Comparison of ENCODE assay signal across 28 cellular contexts in genomic region chr12:77953515-77953914, GRCh38.
"Had no signal": no experiment of that assay in that cellular context is flagged by ENCODE, and none has a peak within 500 bp of the region (broad histone marks: within the 10 kb centered on the region; RNA-seq: fewer than 3 reads in every experiment).

No MANE protein-coding gene starts in this region.

- H3K4me1 Mint-ChIP-seq: activated CD4-positive, alpha-beta T cell treated with anti-CD3 and anti-CD28 coated beads, Interleukin-2, amount 10 ng/mL, durations not matched to agents 7 days and 5 days; activated naive CD4-positive, alpha-beta T cell treated with anti-CD3 and anti-CD28 coated beads, Interleukin-2, amount 50 U/mL, for 24 hours; activated naive CD8-positive, alpha-beta T cell treated with anti-CD3 and anti-CD28 coated beads, Interleukin-2, amount 50 U/mL, for 24 hours; activated T-helper 17 cell treated with anti-CD3 and anti-CD28 coated beads, Interleukin-2, amount 50 U/mL, for 72 hours had no signal

- H3K36me3 Mint-ChIP-seq: activated naive CD4-positive, alpha-beta T cell treated with anti-CD3 and anti-CD28 coated beads, Interleukin-2, amount 50 U/mL, for 24 hours; natural killer cell treated with Interleukin-12 subunit alpha and Interleukin-12 subunit beta and Interleukin-15 and Interleukin-18, amount 100 ng/mL, for 72 hours had no signal

- H3K27me3 Mint-ChIP-seq: activated CD4-positive, alpha-beta T cell treated with anti-CD3 and anti-CD28 coated beads, Interleukin-2, amount 10 ng/mL, durations not matched to agents 7 days and 5 days; activated CD8-positive, alpha-beta T cell treated with anti-CD3 and anti-CD28 coated beads for 36 hours; activated naive CD4-positive, alpha-beta T cell treated with anti-CD3 and anti-CD28 coated beads, Interleukin-2, amount 50 U/mL, for 24 hours; activated naive CD8-positive, alpha-beta T cell treated with anti-CD3 and anti-CD28 coated beads, Interleukin-2, amount 50 U/mL, for 24 hours; activated T-helper 17 cell treated with anti-CD3 and anti-CD28 coated beads, Interleukin-2, amount 50 U/mL, for 72 hours; natural killer cell treated with Interleukin-12 subunit alpha and Interleukin-12 subunit beta and Interleukin-15 and Interleukin-18, amount 100 ng/mL, for 72 hours had no signal

- H3K27ac Mint-ChIP-seq: activated CD4-positive, alpha-beta T cell treated with anti-CD3 and anti-CD28 coated beads, Interleukin-2, amount 10 ng/mL, durations not matched to agents 7 days and 5 days; activated CD8-positive, alpha-beta T cell treated with anti-CD3 and anti-CD28 coated beads for 36 hours; activated naive CD4-positive, alpha-beta T cell treated with anti-CD3 and anti-CD28 coated beads, Interleukin-2, amount 50 U/mL, for 24 hours; activated naive CD8-positive, alpha-beta T cell treated with anti-CD3 and anti-CD28 coated beads, Interleukin-2, amount 50 U/mL, for 24 hours; activated T-helper 17 cell treated with anti-CD3 and anti-CD28 coated beads, Interleukin-2, amount 50 U/mL, for 72 hours; natural killer cell treated with Interleukin-12 subunit alpha and Interleukin-12 subunit beta and Interleukin-15 and Interleukin-18, amount 100 ng/mL, for 72 hours had no signal

- H3K27ac ChIP-seq: breast epithelium, epithelial cell of prostate, esophagus squamous epithelium, lower lobe of right lung, neutrophil, right lobe of liver, testis, transverse colon had no signal

- H3K9me3 ChIP-seq: breast epithelium, esophagus squamous epithelium, lower lobe of right lung, mucosa of descending colon, neutrophil, right lobe of liver, testis, transverse colon had no signal

- H3K4me3 ChIP-seq: breast epithelium, esophagus squamous epithelium, lower lobe of right lung, mucosa of descending colon, right lobe of liver, testis, transverse colon had no signal

- DNase-seq: activated CD4-positive, alpha-beta T cell treated with anti-CD3 and anti-CD28 coated beads for 1 hour; activated CD4-positive, alpha-beta T cell treated with anti-CD3 and anti-CD28 coated beads, Interleukin-2, amount 10 ng/mL, durations not matched to agents 7 days and 5 days; activated CD8-positive, alpha-beta T cell treated with anti-CD3 and anti-CD28 coated beads for 36 hours; activated naive CD8-positive, alpha-beta T cell treated with anti-CD3 and anti-CD28 coated beads, Interleukin-2, amount 50 U/mL, for 24 hours; activated T-cell treated with anti-CD3 and anti-CD28 coated beads, Interleukin-2, amount 50 U/mL, for 4 hours; amygdala; central memory CD4-positive, alpha-beta T cell; effector CD4-positive, alpha-beta T cell; esophagus squamous epithelium; foreskin melanocyte; glutamatergic neuron; kidney; lower lobe of right lung; mucosa of descending colon; right lobe of liver; stimulated activated CD4-positive, alpha-beta T cell treated with anti-CD3 and anti-CD28 coated beads, Interleukin-12 subunit alpha, Interleukin-12 subunit beta, amount 100 ng/mL, for 4 hours; stimulated activated CD4-positive, alpha-beta T cell treated with anti-CD3 and anti-CD28 coated beads, Interleukin-4, amount 100 ng/mL, for 1 hour; stimulated activated naive CD8-positive, alpha-beta T cell treated with anti-CD3 and anti-CD28 coated beads, Interleukin-15, Interleukin-2, amounts not matched to agents 100 U/mL and 50 U/mL, for 24 hours; T-helper 2 cell; testis; transverse colon had no signal

- H3K4me1 ChIP-seq: breast epithelium, esophagus squamous epithelium, lower lobe of right lung, right lobe of liver, testis, transverse colon had no signal

- H3K27me3 ChIP-seq: breast epithelium, esophagus squamous epithelium, neutrophil, right lobe of liver, testis, transverse colon had no signal

- H3K36me3 ChIP-seq: breast epithelium, esophagus squamous epithelium, lower lobe of right lung, neutrophil, right lobe of liver, transverse colon had no signal

- H3K4me3 Mint-ChIP-seq: activated CD4-positive, alpha-beta T cell treated with anti-CD3 and anti-CD28 coated beads, Interleukin-2, amount 10 ng/mL, durations not matched to agents 7 days and 5 days; activated CD8-positive, alpha-beta T cell treated with anti-CD3 and anti-CD28 coated beads for 36 hours; activated naive CD4-positive, alpha-beta T cell treated with anti-CD3 and anti-CD28 coated beads, Interleukin-2, amount 50 U/mL, for 24 hours; activated naive CD8-positive, alpha-beta T cell treated with anti-CD3 and anti-CD28 coated beads, Interleukin-2, amount 50 U/mL, for 24 hours; activated T-cell treated with anti-CD3 and anti-CD28 coated beads, Interleukin-2, amount 50 U/mL, for 4 hours; activated T-helper 17 cell treated with anti-CD3 and anti-CD28 coated beads, Interleukin-2, amount 50 U/mL, for 72 hours; natural killer cell treated with Interleukin-12 subunit alpha and Interleukin-12 subunit beta and Interleukin-15 and Interleukin-18, amount 100 ng/mL, for 72 hours had no signal

- FAIRE-seq: urothelium cell line had no signal
